In the genomic region with DNA sequence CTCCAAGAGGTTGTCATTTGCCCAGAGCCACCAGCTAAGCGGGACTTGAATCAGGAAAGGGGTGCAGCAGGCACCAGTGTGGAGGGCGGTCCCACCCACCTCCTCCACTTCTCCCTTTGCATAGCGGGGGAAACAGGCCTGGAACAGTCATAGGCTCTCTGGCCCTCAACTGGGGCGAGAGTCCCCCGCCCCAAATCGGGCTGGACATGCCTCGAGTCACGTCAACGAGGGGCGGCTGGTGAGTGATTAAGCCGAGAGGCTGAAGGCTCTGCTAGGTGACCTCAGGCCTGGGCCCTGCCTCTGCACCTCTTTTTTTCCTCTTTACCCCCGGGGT, we compare ENCODE assay signal across 8 cellular contexts. TPM values are rescaled to one million over a fixed set of nuclear protein-coding genes. Genes with fewer than 3 reads are reported as not detected.
A peak's percentile ranks its signal among the peaks of the same experiment; 100 is the strongest.
DNase-seq lines count a peak whose midpoint lies in the region; ATAC-seq and TF ChIP-seq lines count a peak whose summit lies in the region.

No MANE protein-coding gene starts in this region.

- H3K27ac Mint-ChIP-seq in activated CD8-positive, alpha-beta memory T cell treated with anti-CD3 and anti-CD28 coated beads, Interleukin-2, amount 10 ng/mL, durations not matched to agents 7 days and 5 days, result peak overlapping the region; percentile 83
- H3K27ac Mint-ChIP-seq in T-helper 17 cell (peak overlapping the region; percentile 99), progenitor cell of endocrine pancreas (no peak overlapping the region)

- TF ChIP-seq CTCF in fibroblast of villous mesenchyme (IDR thresholded peaks at IDR 0.05; ENCODE audit: insufficient read depth, low read depth, low read length) (no peak), progenitor cell of endocrine pancreas (IDR thresholded peaks at IDR 0.05; ENCODE audit: unreplicated experiment) (no peak)

- H3K9me3 Mint-ChIP-seq in activated CD8-positive, alpha-beta memory T cell treated with anti-CD3 and anti-CD28 coated beads, Interleukin-2, amount 10 ng/mL, durations not matched to agents 7 days and 5 days (ENCODE audit: low read depth), result no peaks in the 10 kb centered on the region
- H3K9me3 Mint-ChIP-seq in progenitor cell of endocrine pancreas (ENCODE audit: low read depth), result no peaks in the 10 kb centered on the region

- H3K4me3 Mint-ChIP-seq in activated CD8-positive, alpha-beta memory T cell treated with anti-CD3 and anti-CD28 coated beads, Interleukin-2, amount 10 ng/mL, durations not matched to agents 7 days and 5 days, result peak overlapping the region; percentile 72
- H3K4me3 Mint-ChIP-seq in T-helper 17 cell, result peak overlapping the region; percentile 97
- H3K4me3 Mint-ChIP-seq in progenitor cell of endocrine pancreas (ENCODE audit: low read depth), result peak overlapping the region; percentile 64

- ATAC-seq in activated CD8-positive, alpha-beta memory T cell treated with anti-CD3 and anti-CD28 coated beads, Interleukin-2, amount 10 ng/mL, durations not matched to agents 7 days and 5 days, result peak; percentile 17
- ATAC-seq in T-helper 17 cell, result peak; percentile 25
- ATAC-seq in HG03139 (IDR thresholded peaks at IDR 0.05; ENCODE audit: unreplicated experiment), result no peak

- no peaks in the 10 kb centered on the region for H3K27me3 Mint-ChIP-seq in activated CD8-positive, alpha-beta memory T cell treated with anti-CD3 and anti-CD28 coated beads, Interleukin-2, amount 10 ng/mL, durations not matched to agents 7 days and 5 days
- H3K27me3 Mint-ChIP-seq in T-helper 17 cell (no peaks in the 10 kb centered on the region), progenitor cell of endocrine pancreas (no peaks in the 10 kb centered on the region)

- H3K4me1 Mint-ChIP-seq in activated CD8-positive, alpha-beta memory T cell treated with anti-CD3 and anti-CD28 coated beads, Interleukin-2, amount 10 ng/mL, durations not matched to agents 7 days and 5 days, result peaks cover 38% of the 10 kb centered on the region
- H3K4me1 Mint-ChIP-seq in T-helper 17 cell (peaks cover 22% of the 10 kb centered on the region), progenitor cell of endocrine pancreas (ENCODE audit: low read depth) (peaks cover 3% of the 10 kb centered on the region)

- peaks cover 15% of the 10 kb centered on the region for H3K36me3 Mint-ChIP-seq in activated CD8-positive, alpha-beta memory T cell treated with anti-CD3 and anti-CD28 coated beads, Interleukin-2, amount 10 ng/mL, durations not matched to agents 7 days and 5 days
- H3K36me3 Mint-ChIP-seq in T-helper 17 cell (ENCODE audit: low read depth) (peaks cover 2% of the 10 kb centered on the region), progenitor cell of endocrine pancreas (ENCODE audit: insufficient read depth) (peaks cover 2% of the 10 kb centered on the region)

- no peak for DNase-seq in activated CD8-positive, alpha-beta memory T cell treated with anti-CD3 and anti-CD28 coated beads, Interleukin-2, amount 10 ng/mL, durations not matched to agents 7 days and 5 days
- DNase-seq in activated CD8-positive, alpha-beta memory T cell treated with anti-CD3 and anti-CD28 coated beads, Interleukin-2, amount 50 U/mL, for 4 hours, result no peak
- DNase-seq in T-helper 17 cell (no peak), fibroblast of villous mesenchyme (ENCODE audit: low read depth) (no peak), progenitor cell of endocrine pancreas (ENCODE audit: low spot score, unreplicated experiment) (no peak), HUDEP-2 (lab: John Stamatoyannopoulos, UW; ENCODE audit: unreplicated experiment in 76 of 76) (no peak)
- no peak for DNase-seq in stimulated activated CD4-positive, alpha-beta T cell treated with anti-CD3 and anti-CD28 coated beads, Interleukin-15, amount 100 ng/mL, for 24 hours

- CTCF ChIA-PET in activated CD8-positive, alpha-beta memory T cell treated with anti-CD3 and anti-CD28 coated beads, Interleukin-2, amount 10 ng/mL, durations not matched to agents 7 days and 5 days (lab: Charles Lee), result interaction anchor here (0.5 to 5.2 kb wide), 17 partner anchors 12 to 161 kb away, joined by 3 to 118 read pairs (median 4); partner anchors contain the start of genes IL12RB1 and MAST3

- H3K9me3 ChIP-seq in T-helper 17 cell (ENCODE audit: control insufficient read depth, low read length, poor library complexity, severe bottlenecking), result no peaks in the 10 kb centered on the region

- H3K4me3 ChIP-seq in fibroblast of villous mesenchyme (ENCODE audit: low read depth, low read length), result peak overlapping the region; percentile 61

RNA-seq across cellular contexts. Expression of gene ARRDC2, which starts 0.4 kb away (rescaled TPM):
- 10 to 100 TPM; 35.3 to 45.2 TPM for total RNA-seq in activated CD8-positive, alpha-beta memory T cell treated with anti-CD3 and anti-CD28 coated beads, Interleukin-2, amount 10 ng/mL, durations not matched to agents 7 days and 5 days
- total RNA-seq in T-helper 17 cell (100 to 1,000 TPM; 165 to 166 TPM), fibroblast of villous mesenchyme (3.5 and 3.9 TPM in 2 replicates), progenitor cell of endocrine pancreas (3.3 and 4.3 TPM in 2 replicates)

RNA-seq across cellular contexts. Expression of gene KCNN1, which starts 40.7 kb away (rescaled TPM):
- under 1 TPM in 1 of 2 experiments, not detected in 1; 0.21 TPM for total RNA-seq in activated CD8-positive, alpha-beta memory T cell treated with anti-CD3 and anti-CD28 coated beads, Interleukin-2, amount 10 ng/mL, durations not matched to agents 7 days and 5 days
- not detected for total RNA-seq in T-helper 17 cell
- total RNA-seq in fibroblast of villous mesenchyme, result under 0.01 TPM in 2 replicates
- total RNA-seq in progenitor cell of endocrine pancreas, result 19.6 and 20.3 TPM in 2 replicates

Comparison
In these comparisons a context has a peak if more than half of its experiments do, and no peak if none do; other contexts are left out.
1. RNA of gene KCNN1, which starts 40.7 kb away (total RNA-seq): 19.6 to 20.3 TPM in progenitor cell of endocrine pancreas; 0.21 TPM in activated CD8-positive, alpha-beta memory T cell treated with anti-CD3 and anti-CD28 coated beads, Interleukin-2, amount 10 ng/mL, durations not matched to agents 7 days and 5 days, not detected in T-helper 17 cell and under 0.01 TPM in fibroblast of villous mesenchyme; every median in the first group is over 10 times any median in the second.
2. Peak in every context shown above with its lines, with median percentiles within 50 percentile points of each other: H3K4me3 Mint-ChIP-seq.